ENCODE assay signal across 19 cellular contexts in the genomic region with DNA sequence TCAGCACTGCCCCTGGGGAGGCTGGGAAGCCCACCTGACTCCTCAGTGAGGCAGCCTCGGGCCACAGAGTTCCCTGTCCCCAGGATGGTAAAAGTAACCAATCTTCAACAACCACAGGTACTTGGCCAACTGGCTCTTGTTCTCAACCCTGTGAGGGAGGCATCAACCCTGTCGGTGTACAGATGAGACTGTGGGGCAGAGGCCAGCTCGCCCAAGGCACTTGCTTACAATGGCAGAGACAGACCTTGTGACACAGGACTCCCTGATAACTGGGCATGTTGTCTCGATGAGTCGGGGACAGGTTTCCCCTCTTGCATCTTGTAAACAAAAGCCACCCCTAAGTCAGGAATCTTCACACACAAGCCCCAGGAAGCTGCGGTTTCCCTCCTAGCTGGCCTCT. TPM values are rescaled to one million over a fixed set of nuclear protein-coding genes. Genes with fewer than 3 reads are reported as not detected.
DNase-seq lines count a peak whose midpoint lies in the region; ATAC-seq and TF ChIP-seq lines count a peak whose summit lies in the region.
"Had no signal": no experiment of that assay in that cellular context is flagged by ENCODE, and none has a peak within 500 bp of the region (broad histone marks: within the 10 kb centered on the region; RNA-seq: fewer than 3 reads in every experiment).

No MANE protein-coding gene starts in this region.

- no peaks in the 10 kb centered on the region for H3K9me3 Mint-ChIP-seq in CD4-positive, alpha-beta T cell
- H3K9me3 Mint-ChIP-seq in neural crest cell: no peaks in the 10 kb centered on the region
- H3K9me3 Mint-ChIP-seq in immature natural killer cell: no peaks in the 10 kb centered on the region
- H3K9me3 Mint-ChIP-seq: CD4-positive, alpha-beta memory T cell; IgD-negative memory B cell had no signal

- in situ Hi-C loops in gastrocnemius medialis (cut with MboI; ENCODE audit: low sequenced_read_pairs in 4 of 4): loop anchor here in 2 of 4 donors (10.0 to 25.0 kb wide), 2 partner anchors 107 to 124 kb away; a partner anchor contains a TSS

- DNase-seq in CD4-positive, alpha-beta T cell: no peak
- DNase-seq in body of pancreas (peak in 2 of 4 donors; percentile 28 to 50), neural crest cell (ENCODE audit: low read depth, low spot score) (no peak), gastrocnemius medialis (peak; percentile 82 to 85), immature natural killer cell (no peak)
- no peak for DNase-seq in stimulated activated CD4-positive, alpha-beta T cell treated with anti-CD3 and anti-CD28 coated beads, Interleukin-4, amount 100 ng/mL, for 24 hours
- DNase-seq: Caco-2; CD4-positive, alpha-beta memory T cell; DND-41; NCI-H187 treated with DMSO at 0.1 percent for 48 hours; NCI-H2107; NCI-H446 treated with DMSO at 0.1 percent for 48 hours; NCI-H526 treated with DMSO at 0.1 percent for 48 hours; SHP77 had no signal

- H3K36me3 Mint-ChIP-seq in CD4-positive, alpha-beta T cell (ENCODE audit: low read depth): no peaks in the 10 kb centered on the region
- H3K36me3 Mint-ChIP-seq in neural crest cell (ENCODE audit: low read depth) (no peaks in the 10 kb centered on the region), immature natural killer cell (no peaks in the 10 kb centered on the region)
- H3K36me3 Mint-ChIP-seq: IgD-negative memory B cell had no signal

- peaks cover 7% of the 10 kb centered on the region for H3K27me3 Mint-ChIP-seq in CD4-positive, alpha-beta T cell
- peaks cover 10% of the 10 kb centered on the region for H3K27me3 Mint-ChIP-seq in neural crest cell (ENCODE audit: low read depth)
- peaks cover 2 to 10% (median 3%) of the 10 kb centered on the region in 3 donors for H3K27me3 Mint-ChIP-seq in immature natural killer cell (ENCODE audit: low read depth in 3 of 3)

- peaks cover 0 to 2% of the 10 kb centered on the region in 2 donors for H3K36me3 ChIP-seq in body of pancreas (replicated peaks in 1 of 2; ENCODE audit: insufficient read depth in 1 of 2, low read depth in 2 of 2)
- H3K36me3 ChIP-seq in gastrocnemius medialis: no peaks in the 10 kb centered on the region
- H3K36me3 ChIP-seq: HAP-1 had no signal

- H3K9me3 ChIP-seq in CD4-positive, alpha-beta T cell (ENCODE audit: control insufficient read depth, low read length): no peaks in the 10 kb centered on the region
- no peaks in the 10 kb centered on the region for H3K9me3 ChIP-seq in body of pancreas
- no peaks in the 10 kb centered on the region for H3K9me3 ChIP-seq in gastrocnemius medialis
- H3K9me3 ChIP-seq: Caco-2, HAP-1 had no signal

- TF ChIP-seq POLR2A in body of pancreas (IDR thresholded peaks at IDR 0.05): no peak
- peak in 1 of 2 donors; percentile 24 for TF ChIP-seq POLR2A in gastrocnemius medialis (IDR thresholded peaks at IDR 0.05)

- ATAC-seq in CD4-positive, alpha-beta T cell (ENCODE audit: poor library complexity): no peak
- ATAC-seq in body of pancreas: no peak
- peak; percentile 18 for ATAC-seq in gastrocnemius medialis
- ATAC-seq in HG02852 (IDR thresholded peaks at IDR 0.05; ENCODE audit: unreplicated experiment): no peak
- ATAC-seq: GM12878 had no signal

- CTCF ChIA-PET in CD4-positive, alpha-beta T cell (lab: Charles Lee): no interaction called here

- no peak overlapping the region for H3K27ac ChIP-seq in CD4-positive, alpha-beta T cell (ENCODE audit: low read depth, low read length)
- peak overlapping the region; percentile 93 to 99 (median 94) for H3K27ac ChIP-seq in body of pancreas
- H3K27ac ChIP-seq in gastrocnemius medialis: peak overlapping the region; percentile 91 to 99 (median 98)

- POLR2A ChIA-PET in CD4-positive, alpha-beta T cell (lab: Charles Lee): no interaction called here

- intact Hi-C loops in CD4-positive, alpha-beta T cell (cut with DNase I, micrococcal nuclease): loop anchor here in 1 of 2 experiments (5.0 to 10.0 kb wide), 2 partner anchors 74 to 377 kb away; a partner anchor contains a TSS
- intact Hi-C loops in body of pancreas (cut with DNase I) (no loop called here), gastrocnemius medialis (cut with DNase I; ENCODE audit: low total_unique reads) (loop anchor here (5.0 kb wide), 3 partner anchors 74 to 194 kb away; a partner anchor contains a TSS)

- 49 to 62% methylated on average over 5 to 6 of the region's 6 CpGs for WGBS in body of pancreas, 2 donors

- H3K4me1 ChIP-seq in body of pancreas (peaks cover 86% of the 10 kb centered on the region), gastrocnemius medialis (peaks cover 33% of the 10 kb centered on the region in 2 donors)

- H3K4me3 ChIP-seq in body of pancreas (no peak overlapping the region), gastrocnemius medialis (no peak overlapping the region)
- H3K4me3 ChIP-seq: GM12878, HAP-1 had no signal

- H3K4me1 Mint-ChIP-seq in CD4-positive, alpha-beta T cell (ENCODE audit: low read depth): peaks cover 17% of the 10 kb centered on the region
- H3K4me1 Mint-ChIP-seq in neural crest cell (peaks cover 20% of the 10 kb centered on the region), immature natural killer cell (peaks cover 8 to 20% of the 10 kb centered on the region in 2 donors)

- no peak overlapping the region for H3K27ac Mint-ChIP-seq in CD4-positive, alpha-beta T cell
- H3K27ac Mint-ChIP-seq in neural crest cell (ENCODE audit: unreplicated experiment): peak overlapping the region; percentile 50
- H3K27ac Mint-ChIP-seq in immature natural killer cell: no peak overlapping the region
- H3K27ac Mint-ChIP-seq: IgD-negative memory B cell had no signal

- H3K27me3 ChIP-seq in CD4-positive, alpha-beta T cell (ENCODE audit: control insufficient read depth, insufficient read depth, low read length): no peaks in the 10 kb centered on the region
- H3K27me3 ChIP-seq in body of pancreas: no peaks in the 10 kb centered on the region
- no peaks in the 10 kb centered on the region for H3K27me3 ChIP-seq in gastrocnemius medialis

- TF ChIP-seq CTCF in CD4-positive, alpha-beta T cell (IDR thresholded peaks at IDR 0.05): no peak
- TF ChIP-seq CTCF in body of pancreas (IDR thresholded peaks at IDR 0.05) (no peak), neural crest cell (conservative IDR thresholded peaks at IDR 0.05) (no peak), gastrocnemius medialis (IDR thresholded peaks at IDR 0.05 in 4 of 5, conservative IDR thresholded peaks at IDR 0.05 in 1 of 5) (no peak)

- peak overlapping the region; percentile 25 for H3K4me3 Mint-ChIP-seq in CD4-positive, alpha-beta T cell
- peak overlapping the region; percentile 67 for H3K4me3 Mint-ChIP-seq in neural crest cell
- peak overlapping the region in 1 of 5 donors; percentile 32 for H3K4me3 Mint-ChIP-seq in immature natural killer cell
- H3K4me3 Mint-ChIP-seq: CD4-positive, alpha-beta memory T cell had no signal

RNA-seq across cellular contexts. Expression of a gene that starts 8.0 kb away (rescaled TPM):
- total RNA-seq in CD4-positive, alpha-beta T cell: not detected
- total RNA-seq in body of pancreas: 10 to 100 TPM; 44.5 to 64.6 TPM
- not detected in 2 replicates for total RNA-seq in neural crest cell
- total RNA-seq in gastrocnemius medialis: 1 to 10 TPM; 1.2 to 5.2 (median 3.1) TPM
- polyA plus RNA-seq in immature natural killer cell: not detected
- total RNA-seq: CD4-positive, alpha-beta memory T cell had no signal
- polyA plus RNA-seq: BJ; CD4-positive, alpha-beta memory T cell; GM12878; IgD-negative memory B cell had no signal

RNA-seq across cellular contexts. Expression of a gene that starts 16.3 kb away (rescaled TPM):
- total RNA-seq in CD4-positive, alpha-beta T cell: not detected
- total RNA-seq in body of pancreas (not detected), neural crest cell (7.6 and 8.1 TPM in 2 replicates), gastrocnemius medialis (under 1 TPM in 2 of 4 donors, not detected in 2; 0.33 to 0.95 TPM)
- not detected for polyA plus RNA-seq in immature natural killer cell
- total RNA-seq: GM12878 had no signal
- polyA plus RNA-seq: CD4-positive, alpha-beta memory T cell; GM12878; IgD-negative memory B cell had no signal

RNA-seq across cellular contexts. Expression of a gene that starts 29.5 kb away (rescaled TPM):
- not detected for total RNA-seq in CD4-positive, alpha-beta T cell
- total RNA-seq in body of pancreas (not detected), neural crest cell (not detected in 2 replicates), gastrocnemius medialis (1,000 to 10,000 TPM; 1,040 to 4,298 (median 2,203) TPM)
- under 1 TPM in 1 of 3 donors, not detected in 2; 0.14 TPM for polyA plus RNA-seq in immature natural killer cell
- total RNA-seq: Caco-2; CD4-positive, alpha-beta memory T cell; GM12878 had no signal
- polyA plus RNA-seq: BJ; CD4-positive, alpha-beta memory T cell; GM12878; IgD-negative memory B cell had no signal

RNA-seq across cellular contexts. Expression of a gene that starts 40.0 kb away (rescaled TPM):
- total RNA-seq in CD4-positive, alpha-beta T cell: 1 to 10 TPM; 7.9 to 8.1 TPM
- total RNA-seq in body of pancreas: 10 to 100 TPM; 14.8 to 46.4 TPM
- total RNA-seq in neural crest cell: 10.6 and 10.7 TPM in 2 replicates
- total RNA-seq in gastrocnemius medialis: 10 to 100 TPM in 3 of 4 donors, 1 to 10 TPM in 1; 9.0 to 35.5 (median 16.1) TPM
- 10 to 100 TPM; 35.6 to 65.0 (median 37.9) TPM for polyA plus RNA-seq in immature natural killer cell

Comparison
In these comparisons a context has a peak if more than half of its experiments do, and no peak if none do; other contexts are left out.
1. ATAC-seq: peak in gastrocnemius medialis (2 of 2); none in CD4-positive, alpha-beta T cell (single experiment), body of pancreas (single experiment) and HG02852 (single experiment).
2. DNase-seq: peak in gastrocnemius medialis (2 of 2); none in CD4-positive, alpha-beta T cell (0 of 10), neural crest cell (single experiment), immature natural killer cell (0 of 3) and stimulated activated CD4-positive, alpha-beta T cell treated with anti-CD3 and anti-CD28 coated beads, Interleukin-4, amount 100 ng/mL, for 24 hours (single experiment).
3. RNA of a gene that starts 8.0 kb away (total RNA-seq): 44.5 to 64.6 TPM in body of pancreas; 1.2 to 5.2 TPM in gastrocnemius medialis, not detected in neural crest cell and not detected in CD4-positive, alpha-beta T cell; every median in the first group is over 4 times any median in the second.
4. RNA of a gene that starts 29.5 kb away (total RNA-seq): 1,040 to 4,298 TPM in gastrocnemius medialis; not detected in CD4-positive, alpha-beta T cell, not detected in body of pancreas and not detected in neural crest cell; every median in the first group is over 100 times any median in the second.